In genomic region chr14:76715927-76716200, GRCh38 we compare ENCODE assay signal across 20 cellular contexts. TPM values are rescaled to one million over a fixed set of nuclear protein-coding genes. Genes with fewer than 3 reads are reported as not detected.
DNase-seq lines count a peak whose midpoint lies in the region; ATAC-seq and TF ChIP-seq lines count a peak whose summit lies in the region.
"Had no signal": no experiment of that assay in that cellular context is flagged by ENCODE, and none has a peak within 500 bp of the region (broad histone marks: within the 10 kb centered on the region; RNA-seq: fewer than 3 reads in every experiment).

No MANE protein-coding gene starts in this region.

- H3K9me3 Mint-ChIP-seq in mesothelial cell of epicardium: peaks cover 6% of the 10 kb centered on the region
- no peaks in the 10 kb centered on the region for H3K9me3 Mint-ChIP-seq in T-helper 2 cell treated with Interferon-gamma antibody and Interleukin-4, amounts not matched to agents 5 μg/mL and 100 μg/mL, for 36 hours

- 73% methylated on average over 5 of the region's 5 CpGs for WGBS in suprapubic skin

- no peak overlapping the region for H3K4me3 Mint-ChIP-seq in mesothelial cell of epicardium
- no peak overlapping the region for H3K4me3 Mint-ChIP-seq in T-helper 2 cell treated with Interferon-gamma antibody and Interleukin-4, amounts not matched to agents 5 μg/mL and 100 μg/mL, for 36 hours
- H3K4me3 Mint-ChIP-seq: neural crest cell had no signal

- H3K4me1 Mint-ChIP-seq in mesothelial cell of epicardium: peaks cover 32% of the 10 kb centered on the region
- H3K4me1 Mint-ChIP-seq in T-helper 2 cell treated with Interferon-gamma antibody and Interleukin-4, amounts not matched to agents 5 μg/mL and 100 μg/mL, for 36 hours (ENCODE audit: low read depth): no peaks in the 10 kb centered on the region

- DNase-seq in NCI-H1694 (lab: John Stamatoyannopoulos, UW) (peak; percentile 99), NCI-H1694 treated with DMSO at 0.1 percent for 48 hours (lab: John Stamatoyannopoulos, UW) (no peak), Right ventricle myocardium superior (no peak), mesothelial cell of epicardium (ENCODE audit: low spot score in 2 of 2, unreplicated experiment in 2 of 2) (no peak), suprapubic skin (ENCODE audit: low spot score in 2 of 2) (no peak), posterior vena cava (ENCODE audit: low spot score) (no peak), mucosa of gallbladder (ENCODE audit: low spot score) (no peak)
- no peak for DNase-seq in T-helper 2 cell treated with Interferon-gamma antibody and Interleukin-4, amounts not matched to agents 5 μg/mL and 100 μg/mL, for 36 hours (ENCODE audit: low spot score)
- DNase-seq: 8988T; activated CD4-positive, alpha-beta T cell treated with anti-CD3 and anti-CD28 coated beads for 4 hours; activated effector memory CD4-positive, alpha-beta T cell treated with Interleukin-2 at 50 U/mL for 16 hours; amygdala; Calu3; H7; NCI-H2081 treated with DMSO at 0.1 percent for 48 hours; SHP77; stimulated activated CD4-positive, alpha-beta T cell treated with anti-CD3 and anti-CD28 coated beads, Interleukin-2, amount 100 ng/mL, for 24 hours; stimulated activated naive CD4-positive, alpha-beta T cell treated with Interleukin-2 at 50 U/mL for 16 hours; transverse colon had no signal

- intact Hi-C loops in Right ventricle myocardium superior (cut with DNase I): no loop called here
- intact Hi-C loops in posterior vena cava (cut with DNase I): no loop called here

- peaks cover 8% of the 10 kb centered on the region for H3K27me3 Mint-ChIP-seq in mesothelial cell of epicardium (ENCODE audit: low read depth)
- H3K27me3 Mint-ChIP-seq in T-helper 2 cell treated with Interferon-gamma antibody and Interleukin-4, amounts not matched to agents 5 μg/mL and 100 μg/mL, for 36 hours (ENCODE audit: low read depth): peaks cover 10% of the 10 kb centered on the region

- no peak for TF ChIP-seq EP300 in suprapubic skin (IDR thresholded peaks at IDR 0.05)

- no peaks in the 10 kb centered on the region for H3K9me3 ChIP-seq in suprapubic skin
- H3K9me3 ChIP-seq: transverse colon had no signal

- peak overlapping the region; percentile 77 for H3K27ac Mint-ChIP-seq in mesothelial cell of epicardium
- no peak overlapping the region for H3K27ac Mint-ChIP-seq in T-helper 2 cell treated with Interferon-gamma antibody and Interleukin-4, amounts not matched to agents 5 μg/mL and 100 μg/mL, for 36 hours

- TF ChIP-seq CTCF in mesothelial cell of epicardium (IDR thresholded peaks at IDR 0.05; ENCODE audit: unreplicated experiment) (no peak), suprapubic skin (IDR thresholded peaks at IDR 0.05) (no peak)

- no peaks in the 10 kb centered on the region for H3K36me3 ChIP-seq in suprapubic skin
- H3K36me3 ChIP-seq: transverse colon had no signal

- no peak for TF ChIP-seq POLR2A in suprapubic skin (IDR thresholded peaks at IDR 0.05)

- peaks cover 7% of the 10 kb centered on the region for H3K4me1 ChIP-seq in suprapubic skin

- no peaks in the 10 kb centered on the region for H3K36me3 Mint-ChIP-seq in mesothelial cell of epicardium
- no peaks in the 10 kb centered on the region for H3K36me3 Mint-ChIP-seq in T-helper 2 cell treated with Interferon-gamma antibody and Interleukin-4, amounts not matched to agents 5 μg/mL and 100 μg/mL, for 36 hours (ENCODE audit: low read depth)

- no peaks in the 10 kb centered on the region for H3K27me3 ChIP-seq in suprapubic skin

- H3K27ac ChIP-seq in suprapubic skin: peak overlapping the region; percentile 26

- H3K4me3 ChIP-seq in suprapubic skin: no peak overlapping the region
- H3K4me3 ChIP-seq: transverse colon had no signal

- peak; percentile 16 for ATAC-seq in Right ventricle myocardium superior (ENCODE audit: poor library complexity)

RNA-seq across cellular contexts. Expression of gene VASH1, which starts 45.4 kb away (rescaled TPM):
- 14.3 TPM for total RNA-seq in Right ventricle myocardium superior
- 51.2 to 57.6 TPM (median 55.5 TPM) in 3 replicates for total RNA-seq in mesothelial cell of epicardium
- total RNA-seq in suprapubic skin: 1 to 10 TPM in 3 of 4 donors, under 1 TPM in 1; 0.68 to 5.8 (median 4.1) TPM
- 10 to 100 TPM; 14.9 to 16.1 TPM for total RNA-seq in posterior vena cava
- total RNA-seq in mucosa of gallbladder: 18.4 TPM
